ENCODE assay signal across 12 cellular contexts in genomic region chr18:49899647-49900330, GRCh38.
DNase-seq lines count a peak whose midpoint lies in the region; ATAC-seq and TF ChIP-seq lines count a peak whose summit lies in the region.
"Had no signal": no experiment of that assay in that cellular context is flagged by ENCODE, and none has a peak within 500 bp of the region (broad histone marks: within the 10 kb centered on the region; RNA-seq: fewer than 3 reads in every experiment).

No MANE protein-coding gene starts in this region.

- H3K4me3 ChIP-seq in Caco-2 (ENCODE audit: low read depth, low read length) (no peak overlapping the region), HFF-Myc (replicated peaks; ENCODE audit: low read depth, low read length) (no peak overlapping the region), kidney epithelial cell (ENCODE audit: low read depth, low read length) (no peak overlapping the region), Peyer's patch (no peak overlapping the region)

- H3K4me1 ChIP-seq in Caco-2: no peaks in the 10 kb centered on the region
- no peaks in the 10 kb centered on the region for H3K4me1 ChIP-seq in Peyer's patch

- H3K27me3 Mint-ChIP-seq in Caco-2 (ENCODE audit: insufficient read depth, unreplicated experiment): no peaks in the 10 kb centered on the region

- no peaks in the 10 kb centered on the region for H3K9me3 Mint-ChIP-seq in Caco-2 (ENCODE audit: unreplicated experiment)
- H3K9me3 Mint-ChIP-seq: activated naive CD4-positive, alpha-beta T cell treated with anti-CD3 and anti-CD28 coated beads, Interleukin-2, amount 50 U/mL, for 24 hours had no signal

- no peak overlapping the region for H3K4me3 Mint-ChIP-seq in Caco-2 (ENCODE audit: unreplicated experiment)
- H3K4me3 Mint-ChIP-seq: activated naive CD4-positive, alpha-beta T cell treated with anti-CD3 and anti-CD28 coated beads, Interleukin-2, amount 50 U/mL, for 24 hours had no signal

- intact Hi-C loops in Caco-2 (cut with micrococcal nuclease; ENCODE audit: unreplicated experiment): no loop called here

- CTCF ChIA-PET in Caco-2 (lab: Charles Lee): no interaction called here

- no peaks in the 10 kb centered on the region for H3K36me3 Mint-ChIP-seq in Caco-2 (ENCODE audit: insufficient read depth, unreplicated experiment)
- H3K36me3 Mint-ChIP-seq: activated naive CD4-positive, alpha-beta T cell treated with anti-CD3 and anti-CD28 coated beads, Interleukin-2, amount 50 U/mL, for 24 hours had no signal

- BruUV-seq in Caco-2 (replicated peaks; lab: Mats Ljungman, UMichigan): no TSS peak

- H3K36me3 ChIP-seq in Caco-2 (ENCODE audit: control insufficient read depth, insufficient read depth, low read length): no peaks in the 10 kb centered on the region; the same call in 1 of the 2 replicates
- no peaks in the 10 kb centered on the region for H3K36me3 ChIP-seq in kidney epithelial cell (ENCODE audit: control insufficient read depth, insufficient read depth, low read length)
- H3K36me3 ChIP-seq in Peyer's patch: peaks cover 0 to 34% (median 0%) of the 10 kb centered on the region in 3 donors

- POLR2A ChIA-PET in Caco-2 (lab: Charles Lee): no interaction called here

- H3K27ac Mint-ChIP-seq in Caco-2 (ENCODE audit: unreplicated experiment): no peak overlapping the region
- H3K27ac Mint-ChIP-seq: activated naive CD4-positive, alpha-beta T cell treated with anti-CD3 and anti-CD28 coated beads, Interleukin-2, amount 50 U/mL, for 24 hours had no signal

- DNase-seq in Caco-2: peak in 1 of 2 experiments; percentile 11
- no peak for DNase-seq in HFF-Myc (ENCODE audit: extremely low read depth, low read depth)
- DNase-seq in NCI-H2196 treated with DMSO at 0.1 percent for 48 hours (lab: John Stamatoyannopoulos, UW; ENCODE audit: unreplicated experiment): peak; percentile 86
- no peak for DNase-seq in kidney epithelial cell (ENCODE audit: low read depth)
- no peak for DNase-seq in Peyer's patch
- no peak for DNase-seq in occipital lobe (lab: John Stamatoyannopoulos, UW)
- no peak for DNase-seq in superior temporal gyrus (ENCODE audit: extremely low spot score)
- DNase-seq: central memory CD4-positive, alpha-beta T cell; Right ventricle myocardium superior had no signal

- H3K27me3 ChIP-seq in Caco-2 (replicated peaks; ENCODE audit: control insufficient read depth, insufficient read depth, low read length) (no peaks in the 10 kb centered on the region), kidney epithelial cell (ENCODE audit: control insufficient read depth, insufficient read depth, low read length) (no peaks in the 10 kb centered on the region), Peyer's patch (no peaks in the 10 kb centered on the region)

- H3K27ac ChIP-seq in Peyer's patch: no peak overlapping the region
- H3K27ac ChIP-seq: epithelial cell of prostate had no signal

- no peak for ATAC-seq in HG02588 (IDR thresholded peaks at IDR 0.05; ENCODE audit: unreplicated experiment)

- H3K4me1 Mint-ChIP-seq in Caco-2 (ENCODE audit: low read depth, unreplicated experiment): no peaks in the 10 kb centered on the region
- H3K4me1 Mint-ChIP-seq: activated naive CD4-positive, alpha-beta T cell treated with anti-CD3 and anti-CD28 coated beads, Interleukin-2, amount 50 U/mL, for 24 hours had no signal

- peak; percentile 17 to 27 for TF ChIP-seq CTCF in Caco-2 (IDR thresholded peaks at IDR 0.05; ENCODE audit: insufficient read depth in 1 of 2, low read depth in 1 of 2, low read length in 1 of 2, severe bottlenecking in 1 of 2, unreplicated experiment in 1 of 2)
- peak; percentile 9 for TF ChIP-seq CTCF in HFF-Myc (IDR thresholded peaks at IDR 0.05; ENCODE audit: low read depth, low read length, missing control alignments)
- TF ChIP-seq CTCF in kidney epithelial cell (IDR thresholded peaks at IDR 0.05; ENCODE audit: insufficient read depth, low read length, poor library complexity, severe bottlenecking): peak; percentile 43
- TF ChIP-seq CTCF in Peyer's patch (IDR thresholded peaks at IDR 0.05): peak in 1 of 6 experiments; percentile 21

- no peaks in the 10 kb centered on the region for H3K9me3 ChIP-seq in Caco-2
- H3K9me3 ChIP-seq in Peyer's patch: no peaks in the 10 kb centered on the region

- no peak for TF ChIP-seq POLR2A in Peyer's patch (IDR thresholded peaks at IDR 0.05)
